ENCODE assay signal across 1 cellular context in genomic region chr1:217528271-217528670, GRCh38.
TF ChIP-seq lines count a peak whose summit lies in the region.

No MANE protein-coding gene starts in this region.

TF ChIP-seq in SK-N-SH treated with all-trans-retinoic acid at 6 μM for 48 hours, 23 proteins besides CTCF, POLR2A, EP300 and RAD21 (continued from another document):
- no peak for TF ChIP-seq CSDC2 (CRISPR knock-in tag; IDR thresholded peaks at IDR 0.05)
- TF ChIP-seq TCF4 (CRISPR knock-in tag; IDR thresholded peaks at IDR 0.05; ENCODE audit: borderline replicate concordance): no peak
- TF ChIP-seq ZFP3 (CRISPR knock-in tag; IDR thresholded peaks at IDR 0.05): no peak
- TF ChIP-seq SNAI2 (CRISPR knock-in tag; IDR thresholded peaks at IDR 0.05): no peak
- TF ChIP-seq RARB (CRISPR knock-in tag; IDR thresholded peaks at IDR 0.05): no peak
